In the genomic region with DNA sequence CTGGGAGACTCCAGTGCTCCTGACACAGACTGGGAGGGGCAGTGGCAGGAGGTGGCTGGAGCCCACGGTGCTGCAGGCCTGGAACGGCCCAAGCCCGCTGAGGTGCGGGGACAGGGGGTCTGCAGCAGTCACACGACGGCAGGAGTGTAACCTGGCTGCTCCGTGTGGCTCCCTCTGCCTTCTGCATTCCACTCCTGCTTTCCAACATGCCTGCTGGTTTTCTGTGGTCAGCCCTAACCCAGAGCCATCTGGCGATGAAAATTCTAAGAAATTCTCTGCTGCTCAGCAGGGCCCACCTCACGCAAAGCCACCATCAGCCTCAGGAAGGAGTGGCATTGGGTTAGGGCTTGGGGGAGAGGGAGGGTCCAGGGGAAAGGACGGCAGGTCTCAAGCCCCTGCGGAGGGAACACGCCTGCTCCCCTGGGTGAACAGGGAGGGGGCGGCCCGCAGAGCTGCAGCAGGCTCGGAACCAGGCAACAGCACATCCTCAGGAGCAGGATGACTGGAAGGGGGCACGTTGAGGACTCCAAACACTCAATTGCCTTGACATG, we compare ENCODE assay signal across 2 cellular contexts.
TF ChIP-seq lines count a peak whose summit lies in the region.

No MANE protein-coding gene starts in this region.

TF ChIP-seq in HepG2, 621 proteins besides CTCF, POLR2A, EP300 and RAD21 (continues in another document):
- TF ChIP-seq JDP2 (CRISPR knock-in tag; IDR thresholded peaks at IDR 0.05; ENCODE audit: borderline replicate concordance) (no peak), ZNF644 (CRISPR knock-in tag; IDR thresholded peaks at IDR 0.05; ENCODE audit: low read depth) (no peak), DNMT3B (CRISPR knock-in tag; conservative IDR thresholded peaks at IDR 0.05) (no peak), KDM3A (CRISPR knock-in tag; IDR thresholded peaks at IDR 0.05; ENCODE audit: low read depth) (no peak), SYNCRIP (IDR thresholded peaks at IDR 0.05; ENCODE audit: insufficient read depth, low read depth, low read length) (no peak), RORA (CRISPR knock-in tag; IDR thresholded peaks at IDR 0.05) (no peak)
- TF ChIP-seq, protein P1, sequence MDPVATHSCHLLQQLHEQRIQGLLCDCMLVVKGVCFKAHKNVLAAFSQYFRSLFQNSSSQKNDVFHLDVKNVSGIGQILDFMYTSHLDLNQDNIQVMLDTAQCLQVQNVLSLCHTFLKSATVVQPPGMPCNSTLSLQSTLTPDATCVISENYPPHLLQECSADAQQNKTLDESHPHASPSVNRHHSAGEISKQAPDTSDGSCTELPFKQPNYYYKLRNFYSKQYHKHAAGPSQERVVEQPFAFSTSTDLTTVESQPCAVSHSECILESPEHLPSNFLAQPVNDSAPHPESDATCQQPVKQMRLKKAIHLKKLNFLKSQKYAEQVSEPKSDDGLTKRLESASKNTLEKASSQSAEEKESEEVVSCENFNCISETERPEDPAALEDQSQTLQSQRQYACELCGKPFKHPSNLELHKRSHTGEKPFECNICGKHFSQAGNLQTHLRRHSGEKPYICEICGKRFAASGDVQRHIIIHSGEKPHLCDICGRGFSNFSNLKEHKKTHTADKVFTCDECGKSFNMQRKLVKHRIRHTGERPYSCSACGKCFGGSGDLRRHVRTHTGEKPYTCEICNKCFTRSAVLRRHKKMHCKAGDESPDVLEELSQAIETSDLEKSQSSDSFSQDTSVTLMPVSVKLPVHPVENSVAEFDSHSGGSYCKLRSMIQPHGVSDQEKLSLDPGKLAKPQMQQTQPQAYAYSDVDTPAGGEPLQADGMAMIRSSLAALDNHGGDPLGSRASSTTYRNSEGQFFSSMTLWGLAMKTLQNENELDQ (CRISPR knock-in tag; IDR thresholded peaks at IDR 0.05; ENCODE audit: borderline replicate concordance), result no peak
- TF ChIP-seq, protein P2, sequence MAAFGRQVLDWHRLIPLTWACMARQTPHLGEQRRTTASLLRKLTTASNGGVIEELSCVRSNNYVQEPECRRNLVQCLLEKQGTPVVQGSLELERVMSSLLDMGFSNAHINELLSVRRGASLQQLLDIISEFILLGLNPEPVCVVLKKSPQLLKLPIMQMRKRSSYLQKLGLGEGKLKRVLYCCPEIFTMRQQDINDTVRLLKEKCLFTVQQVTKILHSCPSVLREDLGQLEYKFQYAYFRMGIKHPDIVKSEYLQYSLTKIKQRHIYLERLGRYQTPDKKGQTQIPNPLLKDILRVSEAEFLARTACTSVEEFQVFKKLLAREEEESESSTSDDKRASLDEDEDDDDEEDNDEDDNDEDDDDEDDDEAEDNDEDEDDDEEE (CRISPR knock-in tag; IDR thresholded peaks at IDR 0.05), result no peak
- TF ChIP-seq, protein P3, sequence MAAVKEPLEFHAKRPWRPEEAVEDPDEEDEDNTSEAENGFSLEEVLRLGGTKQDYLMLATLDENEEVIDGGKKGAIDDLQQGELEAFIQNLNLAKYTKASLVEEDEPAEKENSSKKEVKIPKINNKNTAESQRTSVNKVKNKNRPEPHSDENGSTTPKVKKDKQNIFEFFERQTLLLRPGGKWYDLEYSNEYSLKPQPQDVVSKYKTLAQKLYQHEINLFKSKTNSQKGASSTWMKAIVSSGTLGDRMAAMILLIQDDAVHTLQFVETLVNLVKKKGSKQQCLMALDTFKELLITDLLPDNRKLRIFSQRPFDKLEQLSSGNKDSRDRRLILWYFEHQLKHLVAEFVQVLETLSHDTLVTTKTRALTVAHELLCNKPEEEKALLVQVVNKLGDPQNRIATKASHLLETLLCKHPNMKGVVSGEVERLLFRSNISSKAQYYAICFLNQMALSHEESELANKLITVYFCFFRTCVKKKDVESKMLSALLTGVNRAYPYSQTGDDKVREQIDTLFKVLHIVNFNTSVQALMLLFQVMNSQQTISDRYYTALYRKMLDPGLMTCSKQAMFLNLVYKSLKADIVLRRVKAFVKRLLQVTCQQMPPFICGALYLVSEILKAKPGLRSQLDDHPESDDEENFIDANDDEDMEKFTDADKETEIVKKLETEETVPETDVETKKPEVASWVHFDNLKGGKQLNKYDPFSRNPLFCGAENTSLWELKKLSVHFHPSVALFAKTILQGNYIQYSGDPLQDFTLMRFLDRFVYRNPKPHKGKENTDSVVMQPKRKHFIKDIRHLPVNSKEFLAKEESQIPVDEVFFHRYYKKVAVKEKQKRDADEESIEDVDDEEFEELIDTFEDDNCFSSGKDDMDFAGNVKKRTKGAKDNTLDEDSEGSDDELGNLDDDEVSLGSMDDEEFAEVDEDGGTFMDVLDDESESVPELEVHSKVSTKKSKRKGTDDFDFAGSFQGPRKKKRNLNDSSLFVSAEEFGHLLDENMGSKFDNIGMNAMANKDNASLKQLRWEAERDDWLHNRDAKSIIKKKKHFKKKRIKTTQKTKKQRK (IDR thresholded peaks at IDR 0.05; ENCODE audit: low read length), result no peak
- TF ChIP-seq, protein P4, sequence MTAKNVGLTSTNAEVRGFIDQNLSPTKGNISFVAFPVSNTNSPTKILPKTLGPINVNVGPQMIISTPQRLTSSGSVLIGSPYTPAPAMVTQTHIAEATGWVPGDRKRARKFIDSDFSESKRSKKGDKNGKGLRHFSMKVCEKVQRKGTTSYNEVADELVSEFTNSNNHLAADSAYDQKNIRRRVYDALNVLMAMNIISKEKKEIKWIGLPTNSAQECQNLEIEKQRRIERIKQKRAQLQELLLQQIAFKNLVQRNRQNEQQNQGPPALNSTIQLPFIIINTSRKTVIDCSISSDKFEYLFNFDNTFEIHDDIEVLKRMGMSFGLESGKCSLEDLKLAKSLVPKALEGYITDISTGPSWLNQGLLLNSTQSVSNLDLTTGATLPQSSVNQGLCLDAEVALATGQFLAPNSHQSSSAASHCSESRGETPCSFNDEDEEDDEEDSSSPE (CRISPR knock-in tag; IDR thresholded peaks at IDR 0.05), result no peak
- TF ChIP-seq, protein P5, sequence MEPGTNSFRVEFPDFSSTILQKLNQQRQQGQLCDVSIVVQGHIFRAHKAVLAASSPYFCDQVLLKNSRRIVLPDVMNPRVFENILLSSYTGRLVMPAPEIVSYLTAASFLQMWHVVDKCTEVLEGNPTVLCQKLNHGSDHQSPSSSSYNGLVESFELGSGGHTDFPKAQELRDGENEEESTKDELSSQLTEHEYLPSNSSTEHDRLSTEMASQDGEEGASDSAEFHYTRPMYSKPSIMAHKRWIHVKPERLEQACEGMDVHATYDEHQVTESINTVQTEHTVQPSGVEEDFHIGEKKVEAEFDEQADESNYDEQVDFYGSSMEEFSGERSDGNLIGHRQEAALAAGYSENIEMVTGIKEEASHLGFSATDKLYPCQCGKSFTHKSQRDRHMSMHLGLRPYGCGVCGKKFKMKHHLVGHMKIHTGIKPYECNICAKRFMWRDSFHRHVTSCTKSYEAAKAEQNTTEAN (CRISPR knock-in tag; conservative IDR thresholded peaks at IDR 0.05), result no peak
- TF ChIP-seq, protein P6, sequence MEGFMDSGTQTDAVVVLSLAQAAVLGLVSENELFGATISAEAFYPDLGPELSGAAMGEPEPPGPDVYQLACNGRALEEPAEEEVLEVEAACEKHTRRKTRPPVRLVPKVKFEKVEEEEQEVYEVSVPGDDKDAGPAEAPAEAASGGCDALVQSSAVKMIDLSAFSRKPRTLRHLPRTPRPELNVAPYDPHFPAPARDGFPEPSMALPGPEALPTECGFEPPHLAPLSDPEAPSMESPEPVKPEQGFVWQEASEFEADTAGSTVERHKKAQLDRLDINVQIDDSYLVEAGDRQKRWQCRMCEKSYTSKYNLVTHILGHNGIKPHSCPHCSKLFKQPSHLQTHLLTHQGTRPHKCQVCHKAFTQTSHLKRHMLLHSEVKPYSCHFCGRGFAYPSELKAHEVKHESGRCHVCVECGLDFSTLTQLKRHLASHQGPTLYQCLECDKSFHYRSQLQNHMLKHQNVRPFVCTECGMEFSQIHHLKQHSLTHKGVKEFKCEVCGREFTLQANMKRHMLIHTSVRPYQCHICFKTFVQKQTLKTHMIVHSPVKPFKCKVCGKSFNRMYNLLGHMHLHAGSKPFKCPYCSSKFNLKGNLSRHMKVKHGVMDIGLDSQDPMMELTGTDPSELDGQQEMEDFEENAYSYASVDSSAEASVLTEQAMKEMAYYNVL (CRISPR knock-in tag; IDR thresholded peaks at IDR 0.05; ENCODE audit: borderline replicate concordance), result no peak

TF ChIP-seq in K562, 482 proteins besides CTCF, POLR2A, EP300 and RAD21:
- TF ChIP-seq KLF13 (tag; IDR thresholded peaks at IDR 0.05; ENCODE audit: borderline replicate concordance, low read depth), result no peak
- TF ChIP-seq, protein P7, sequence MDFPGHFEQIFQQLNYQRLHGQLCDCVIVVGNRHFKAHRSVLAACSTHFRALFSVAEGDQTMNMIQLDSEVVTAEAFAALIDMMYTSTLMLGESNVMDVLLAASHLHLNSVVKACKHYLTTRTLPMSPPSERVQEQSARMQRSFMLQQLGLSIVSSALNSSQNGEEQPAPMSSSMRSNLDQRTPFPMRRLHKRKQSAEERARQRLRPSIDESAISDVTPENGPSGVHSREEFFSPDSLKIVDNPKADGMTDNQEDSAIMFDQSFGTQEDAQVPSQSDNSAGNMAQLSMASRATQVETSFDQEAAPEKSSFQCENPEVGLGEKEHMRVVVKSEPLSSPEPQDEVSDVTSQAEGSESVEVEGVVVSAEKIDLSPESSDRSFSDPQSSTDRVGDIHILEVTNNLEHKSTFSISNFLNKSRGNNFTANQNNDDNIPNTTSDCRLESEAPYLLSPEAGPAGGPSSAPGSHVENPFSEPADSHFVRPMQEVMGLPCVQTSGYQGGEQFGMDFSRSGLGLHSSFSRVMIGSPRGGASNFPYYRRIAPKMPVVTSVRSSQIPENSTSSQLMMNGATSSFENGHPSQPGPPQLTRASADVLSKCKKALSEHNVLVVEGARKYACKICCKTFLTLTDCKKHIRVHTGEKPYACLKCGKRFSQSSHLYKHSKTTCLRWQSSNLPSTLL (IDR thresholded peaks at IDR 0.05), result no peak
- TF ChIP-seq, protein P8, sequence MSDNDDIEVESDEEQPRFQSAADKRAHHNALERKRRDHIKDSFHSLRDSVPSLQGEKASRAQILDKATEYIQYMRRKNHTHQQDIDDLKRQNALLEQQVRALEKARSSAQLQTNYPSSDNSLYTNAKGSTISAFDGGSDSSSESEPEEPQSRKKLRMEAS (CRISPR knock-in tag; IDR thresholded peaks at IDR 0.05), result 0 out of 2 replicates have a peak, but pooled peaks have one; percentile 15
